Comparison of ENCODE assay signal across 20 cellular contexts in the genomic region with DNA sequence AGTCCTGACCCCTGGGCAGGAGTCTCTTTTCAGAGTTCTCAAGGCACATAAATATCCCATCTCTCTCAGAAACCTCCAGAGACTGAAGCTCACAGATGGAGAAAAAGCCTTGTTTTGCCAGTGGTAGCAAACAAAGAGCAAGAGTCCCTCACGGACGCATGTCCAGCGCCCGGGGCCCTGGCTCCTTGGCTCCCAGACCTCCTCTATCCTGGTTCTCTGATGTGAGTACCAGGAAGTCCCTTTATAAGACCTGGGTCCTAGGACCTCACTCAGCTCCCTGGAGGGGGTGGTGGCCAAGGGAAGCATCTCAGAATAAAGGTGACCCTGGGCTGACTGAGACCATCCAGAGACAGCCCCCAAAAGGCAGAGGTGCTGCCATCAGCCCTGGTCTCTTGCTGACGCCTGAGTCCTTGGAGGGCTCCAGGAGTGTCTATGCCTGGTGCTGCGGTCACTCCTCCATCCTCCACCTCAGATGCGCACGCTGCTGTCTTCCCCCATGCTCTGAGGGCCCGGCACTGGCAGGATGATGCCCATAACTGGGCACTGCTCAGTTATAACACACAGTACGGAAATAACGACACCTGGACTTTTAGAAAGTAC.
"Had no signal": no experiment of that assay in that cellular context is flagged by ENCODE, and none has a peak within 500 bp of the region (broad histone marks: within the 10 kb centered on the region; RNA-seq: fewer than 3 reads in every experiment).

No MANE protein-coding gene starts in this region.

- H3K9me3 ChIP-seq: esophagus muscularis mucosa, gastrocnemius medialis, heart right ventricle, left lung, ovary, right lobe of liver, suprapubic skin, thyroid gland, upper lobe of right lung, vagina had no signal

- H3K27ac ChIP-seq: epithelial cell of prostate, esophagus muscularis mucosa, gastrocnemius medialis, left lung, ovary, right lobe of liver, upper lobe of right lung, vagina had no signal

- H3K4me1 ChIP-seq: gastrocnemius medialis, suprapubic skin, upper lobe of right lung, vagina had no signal

- H3K36me3 Mint-ChIP-seq: naive thymus-derived CD8-positive, alpha-beta T cell had no signal

- ATAC-seq: effector memory CD8-positive, alpha-beta T cell; gastrocnemius medialis; naive thymus-derived CD8-positive, alpha-beta T cell; right lobe of liver; upper lobe of right lung had no signal

- H3K27me3 ChIP-seq: esophagus muscularis mucosa, gastrocnemius medialis, heart right ventricle, left lung, ovary, right lobe of liver, suprapubic skin, thyroid gland, upper lobe of right lung, vagina had no signal

- H3K36me3 ChIP-seq: esophagus muscularis mucosa, gastrocnemius medialis, ovary, suprapubic skin, thyroid gland had no signal

- H3K9me3 Mint-ChIP-seq: central memory CD8-positive, alpha-beta T cell; effector memory CD8-positive, alpha-beta T cell had no signal

- H3K27ac Mint-ChIP-seq: effector memory CD8-positive, alpha-beta T cell had no signal

- H3K4me3 ChIP-seq: esophagus muscularis mucosa, gastrocnemius medialis, heart right ventricle, left lung, ovary, right lobe of liver, suprapubic skin, thyroid gland, upper lobe of right lung, vagina had no signal

- DNase-seq: effector memory CD8-positive, alpha-beta T cell; gastrocnemius medialis; heart right ventricle; hypothalamus; islet precursor cell; left lung; mesendoderm; naive thymus-derived CD8-positive, alpha-beta T cell; ovary; stimulated activated CD4-positive, alpha-beta T cell treated with anti-CD3 and anti-CD28 coated beads, Interleukin-2, amount 100 ng/mL, for 24 hours; stimulated activated CD4-positive, alpha-beta T cell treated with anti-CD3 and anti-CD28 coated beads, Interleukin-4, amount 100 ng/mL, for 4 hours; stimulated activated naive CD4-positive, alpha-beta T cell treated with Interleukin-2 at 50 U/mL for 16 hours; thyroid gland; upper lobe of right lung had no signal
